In the genomic region with DNA sequence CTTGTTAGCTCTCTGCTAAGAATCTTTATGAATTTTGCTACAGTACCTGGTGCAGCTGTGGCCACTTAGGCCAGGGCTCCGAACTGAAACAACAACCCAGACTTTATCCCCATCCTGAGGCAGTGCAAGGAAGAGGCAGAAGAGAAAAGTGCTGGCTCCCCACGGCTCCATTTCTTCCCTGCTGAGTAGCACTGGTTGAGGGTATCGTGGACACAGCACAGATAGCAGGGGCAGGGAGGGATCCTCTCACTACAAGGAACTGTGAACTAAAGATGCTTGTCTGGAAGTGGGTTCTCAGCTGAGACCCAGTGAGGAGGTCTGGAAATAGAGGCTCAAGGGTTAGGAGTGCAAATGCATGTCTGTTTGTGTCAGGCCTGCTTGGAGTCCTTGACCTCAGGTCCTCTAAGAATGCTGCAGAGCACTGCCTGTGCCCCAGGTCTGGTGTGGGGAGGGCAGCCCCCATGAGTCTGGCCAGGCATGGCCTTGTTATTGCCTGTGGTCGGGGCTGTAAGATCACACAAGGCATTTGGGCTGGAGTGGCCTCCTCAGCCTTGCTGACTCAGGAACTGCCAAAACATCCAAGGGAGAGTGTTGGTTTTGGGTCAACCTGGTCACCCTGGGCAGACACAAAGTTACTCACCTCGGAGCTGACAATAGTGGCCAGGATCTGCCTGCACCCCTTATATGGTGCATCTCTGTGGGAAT, we compare ENCODE assay signal across 24 cellular contexts. TPM values are rescaled to one million over a fixed set of nuclear protein-coding genes. Genes with fewer than 3 reads are reported as not detected.
"Had no signal": no experiment of that assay in that cellular context is flagged by ENCODE, and none has a peak within 500 bp of the region (broad histone marks: within the 10 kb centered on the region; RNA-seq: fewer than 3 reads in every experiment).

No MANE protein-coding gene starts in this region.

- H3K4me1 Mint-ChIP-seq: endodermal cell; naive thymus-derived CD8-positive, alpha-beta T cell; neural crest cell; stimulated activated naive CD8-positive, alpha-beta T cell treated with anti-CD3 and anti-CD28 coated beads, Interleukin-15, amount 100 ng/mL, for 72 hours had no signal

- FAIRE-seq: keratinocyte, pancreas had no signal

- H3K27ac Mint-ChIP-seq: dendritic cell treated with granulocyte-macrophage colony-stimulating factor and Interleukin-4, amounts not matched to agents 40 ng/mL and 50 ng/mL, for 4 days; endodermal cell; progenitor cell of endocrine pancreas; stimulated activated naive CD8-positive, alpha-beta T cell treated with anti-CD3 and anti-CD28 coated beads, Interleukin-15, amount 100 ng/mL, for 72 hours had no signal

- H3K36me3 Mint-ChIP-seq: naive thymus-derived CD8-positive, alpha-beta T cell had no signal

- DNase-seq: colonic mucosa; effector CD8-positive, alpha-beta T cell; endodermal cell; foreskin fibroblast; gastrocnemius medialis; head of caudate nucleus; mesenchymal stem cell; midbrain; pancreas; right lobe of liver; stimulated activated CD4-positive, alpha-beta T cell treated with anti-CD3 and anti-CD28 coated beads, Interleukin-4, amount 100 ng/mL, for 4 hours; stimulated activated naive CD4-positive, alpha-beta T cell; stimulated activated naive CD8-positive, alpha-beta T cell treated with anti-CD3 and anti-CD28 coated beads, Interleukin-15, amount 100 ng/mL, for 72 hours; trophoblast cell had no signal

- H3K4me3 Mint-ChIP-seq: dendritic cell treated with granulocyte-macrophage colony-stimulating factor and Interleukin-4, amounts not matched to agents 40 ng/mL and 50 ng/mL, for 4 days; endodermal cell; naive thymus-derived CD8-positive, alpha-beta T cell; neural crest cell; stimulated activated naive CD8-positive, alpha-beta T cell treated with anti-CD3 and anti-CD28 coated beads, Interleukin-15, amount 100 ng/mL, for 72 hours had no signal

- H3K9me3 Mint-ChIP-seq: stimulated activated naive CD8-positive, alpha-beta T cell treated with anti-CD3 and anti-CD28 coated beads, Interleukin-15, amount 100 ng/mL, for 72 hours had no signal

- ATAC-seq: esophagus mucosa; gastrocnemius medialis; left lobe of liver; naive thymus-derived CD8-positive, alpha-beta T cell; pancreas; right lobe of liver; stimulated activated naive CD8-positive, alpha-beta T cell treated with anti-CD3 and anti-CD28 coated beads, Interleukin-15, amount 100 ng/mL, for 72 hours had no signal

RNA-seq across cellular contexts. Expression of a gene that starts 58.1 kb away (rescaled TPM):
- total RNA-seq: endodermal cell; lung microvascular endothelial cell; naive thymus-derived CD8-positive, alpha-beta T cell; neural crest cell; skeletal muscle tissue; vagina had no signal
- polyA plus RNA-seq: naive thymus-derived CD8-positive, alpha-beta T cell had no signal
